In the genomic region with DNA sequence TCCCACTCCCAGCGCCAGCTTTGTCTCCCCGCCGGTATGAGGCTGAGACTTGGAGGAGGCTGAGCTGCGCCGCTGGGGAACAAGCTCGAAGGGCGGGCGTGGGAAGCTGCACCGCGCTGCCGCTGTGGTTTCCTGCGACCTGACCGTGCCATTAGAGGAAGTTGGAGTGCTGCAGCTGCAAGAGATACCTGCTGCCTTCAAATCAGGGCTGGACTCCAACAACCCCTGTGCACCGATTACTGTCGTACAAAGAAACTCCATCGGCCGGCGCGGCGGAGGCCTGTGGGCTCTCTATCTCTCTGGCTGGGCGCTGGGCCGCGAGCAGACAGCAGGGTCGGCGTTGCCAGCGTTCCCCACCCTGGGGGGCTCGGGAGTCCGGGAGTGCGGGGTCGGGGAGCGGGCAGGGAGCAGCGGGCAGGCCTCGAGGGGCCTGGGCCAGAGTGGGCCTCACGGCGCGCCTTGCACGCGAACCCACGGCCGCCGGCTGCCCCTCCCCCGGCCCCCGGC, we compare ENCODE assay signal across 8 cellular contexts. TPM values are rescaled to one million over a fixed set of nuclear protein-coding genes. Genes with fewer than 3 reads are reported as not detected.
A peak's percentile ranks its signal among the peaks of the same experiment; 100 is the strongest.
DNase-seq lines count a peak whose midpoint lies in the region; ATAC-seq and TF ChIP-seq lines count a peak whose summit lies in the region.

No MANE protein-coding gene starts in this region.

- no peaks in the 10 kb centered on the region for H3K9me3 ChIP-seq in liver (ENCODE audit: control insufficient read depth in 4 of 4, low read length in 3 of 4)

- H3K4me3 ChIP-seq in liver (ENCODE audit: low read depth in 1 of 3, low read length in 3 of 3), result peak overlapping the region; percentile 73 to 86 (median 85)

- H3K9ac ChIP-seq in liver (ENCODE audit: low read depth in 1 of 2, low read length in 2 of 2), result peak overlapping the region; percentile 2 to 31

- H3K27ac ChIP-seq in 22Rv1 (peak overlapping the region; percentile 97), cingulate gyrus (ENCODE audit: low read depth, low read length) (peak overlapping the region; percentile 96), liver (ENCODE audit: low read depth in 1 of 2, low read length in 2 of 2) (peak overlapping the region; percentile 87 to 100)

- peak; percentile 23 to 44 for TF ChIP-seq RAD21 in liver (IDR thresholded peaks at IDR 0.05)

- no peaks in the 10 kb centered on the region for H3K36me3 ChIP-seq in liver (ENCODE audit: control insufficient read depth in 4 of 4, insufficient read depth in 3 of 4, low read depth in 1 of 4, low read length in 3 of 4)

- ATAC-seq in GM18517 (IDR thresholded peaks at IDR 0.05; ENCODE audit: unreplicated experiment) (peak; percentile 68), HG03039 (IDR thresholded peaks at IDR 0.05; ENCODE audit: unreplicated experiment) (peak; percentile 44)

- WGBS in liver, result under 1% methylated on average over 43 of the region's 43 CpGs

- H3K27me3 ChIP-seq in liver (ENCODE audit: control insufficient read depth in 4 of 4, insufficient read depth in 4 of 4, low read length in 3 of 4), result no peaks in the 10 kb centered on the region

- H3K4me1 ChIP-seq in liver (ENCODE audit: control insufficient read depth in 4 of 4, insufficient read depth in 4 of 4, low read length in 3 of 4), result peaks cover 4 to 27% (median 11%) of the 10 kb centered on the region in 4 donors

- TF ChIP-seq CTCF in 22Rv1 (IDR thresholded peaks at IDR 0.05) (no peak), liver (IDR thresholded peaks at IDR 0.05; ENCODE audit: low read depth, low read length, missing input control) (no peak)

- peak; percentile 75 for DNase-seq in NCI-H2227 (lab: John Stamatoyannopoulos, UW; ENCODE audit: unreplicated experiment)
- DNase-seq in activated CD4-positive, alpha-beta T cell treated with anti-CD3 and anti-CD28 coated beads for 24 hours (ENCODE audit: low read depth in 2 of 2), result peak; percentile 45 to 53
- DNase-seq in stimulated activated CD4-positive, alpha-beta T cell treated with anti-CD3 and anti-CD28 coated beads, Interleukin-4, amount 100 ng/mL, for 4 hours, result peak; percentile 61 to 72

TF ChIP-seq in liver, 16 proteins besides CTCF, POLR2A, EP300 and RAD21:
- TF ChIP-seq YY1 (IDR thresholded peaks at IDR 0.05) (peak; percentile 42), RXRA (IDR thresholded peaks at IDR 0.05) (no peak)

RNA-seq across cellular contexts. Expression of gene ERBIN, which starts 1.2 kb away (rescaled TPM):
- 10 to 100 TPM; 44.3 to 54.9 TPM for total RNA-seq in liver
- polyA plus RNA-seq in liver, result 10 to 100 TPM in 1 of 2 donors, 1 to 10 TPM in 1; 9.7 to 20.7 TPM

Comparison
In these comparisons a context has a peak if more than half of its experiments do, and no peak if none do; other contexts are left out.
1. Peak in every context shown above with its lines: DNase-seq, ATAC-seq, H3K4me3 ChIP-seq and H3K27ac ChIP-seq.